ENCODE assay signal across 8 cellular contexts in the genomic region with DNA sequence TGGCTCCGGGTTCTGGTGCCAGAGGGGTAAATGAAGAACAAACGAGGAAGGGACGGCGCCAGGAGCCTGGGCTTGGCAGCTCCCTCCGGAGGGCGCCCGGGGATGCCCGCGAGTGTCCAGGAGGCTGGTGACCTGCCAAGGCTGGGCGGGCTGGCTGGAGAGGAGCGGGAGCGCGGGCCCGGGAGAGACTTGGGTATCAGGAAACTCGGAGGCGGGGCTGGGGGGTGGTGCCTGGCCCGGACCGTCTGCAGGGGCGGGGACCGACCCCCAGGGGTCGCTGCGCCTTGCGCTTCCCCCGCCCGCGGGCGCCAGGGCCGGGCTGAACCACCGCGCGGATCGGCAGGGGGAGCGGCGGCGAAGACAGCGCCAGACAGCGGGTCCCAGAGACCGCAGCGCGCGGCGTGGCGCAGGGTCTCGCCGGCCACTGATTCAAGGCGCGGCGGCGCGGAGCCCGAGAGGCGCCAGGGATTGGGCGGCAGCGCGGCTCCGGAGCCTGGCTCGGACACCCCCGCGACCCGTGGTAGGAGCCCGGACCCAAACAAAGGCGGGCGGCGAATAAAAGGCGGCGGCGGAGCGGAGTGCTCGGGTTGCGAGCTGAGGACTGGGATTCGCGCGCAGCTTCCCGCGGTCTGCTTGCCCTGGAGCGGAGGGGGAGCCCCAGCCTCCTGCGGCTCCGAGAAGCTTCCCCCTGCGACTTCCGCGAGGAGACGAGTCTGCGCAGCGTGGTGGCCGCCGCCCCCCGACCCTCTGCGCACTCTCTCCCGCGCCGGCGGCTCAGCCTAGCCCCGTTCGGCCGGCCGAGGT. TPM values are rescaled to one million over a fixed set of nuclear protein-coding genes. Genes with fewer than 3 reads are reported as not detected.
DNase-seq lines count a peak whose midpoint lies in the region; ATAC-seq and TF ChIP-seq lines count a peak whose summit lies in the region.

A gene with protein sequence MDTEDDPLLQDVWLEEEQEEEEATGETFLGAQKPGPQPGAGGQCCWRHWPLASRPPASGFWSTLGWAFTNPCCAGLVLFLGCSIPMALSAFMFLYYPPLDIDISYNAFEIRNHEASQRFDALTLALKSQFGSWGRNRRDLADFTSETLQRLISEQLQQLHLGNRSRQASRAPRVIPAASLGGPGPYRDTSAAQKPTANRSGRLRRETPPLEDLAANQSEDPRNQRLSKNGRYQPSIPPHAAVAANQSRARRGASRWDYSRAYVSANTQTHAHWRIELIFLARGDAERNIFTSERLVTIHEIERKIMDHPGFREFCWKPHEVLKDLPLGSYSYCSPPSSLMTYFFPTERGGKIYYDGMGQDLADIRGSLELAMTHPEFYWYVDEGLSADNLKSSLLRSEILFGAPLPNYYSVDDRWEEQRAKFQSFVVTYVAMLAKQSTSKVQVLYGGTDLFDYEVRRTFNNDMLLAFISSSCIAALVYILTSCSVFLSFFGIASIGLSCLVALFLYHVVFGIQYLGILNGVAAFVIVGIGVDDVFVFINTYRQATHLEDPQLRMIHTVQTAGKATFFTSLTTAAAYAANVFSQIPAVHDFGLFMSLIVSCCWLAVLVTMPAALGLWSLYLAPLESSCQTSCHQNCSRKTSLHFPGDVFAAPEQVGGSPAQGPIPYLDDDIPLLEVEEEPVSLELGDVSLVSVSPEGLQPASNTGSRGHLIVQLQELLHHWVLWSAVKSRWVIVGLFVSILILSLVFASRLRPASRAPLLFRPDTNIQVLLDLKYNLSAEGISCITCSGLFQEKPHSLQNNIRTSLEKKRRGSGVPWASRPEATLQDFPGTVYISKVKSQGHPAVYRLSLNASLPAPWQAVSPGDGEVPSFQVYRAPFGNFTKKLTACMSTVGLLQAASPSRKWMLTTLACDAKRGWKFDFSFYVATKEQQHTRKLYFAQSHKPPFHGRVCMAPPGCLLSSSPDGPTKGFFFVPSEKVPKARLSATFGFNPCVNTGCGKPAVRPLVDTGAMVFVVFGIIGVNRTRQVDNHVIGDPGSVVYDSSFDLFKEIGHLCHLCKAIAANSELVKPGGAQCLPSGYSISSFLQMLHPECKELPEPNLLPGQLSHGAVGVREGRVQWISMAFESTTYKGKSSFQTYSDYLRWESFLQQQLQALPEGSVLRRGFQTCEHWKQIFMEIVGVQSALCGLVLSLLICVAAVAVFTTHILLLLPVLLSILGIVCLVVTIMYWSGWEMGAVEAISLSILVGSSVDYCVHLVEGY (N-terminal part only) (plus strand): TSS at position 585 of the 804 bp plus-strand sequence. CDS start 21,838 bp downstream, outside the sequence.

- H3K9me3 Mint-ChIP-seq in activated CD4-positive, alpha-beta T cell treated with anti-CD3 and anti-CD28 coated beads, Interleukin-2, amount 10 ng/mL, durations not matched to agents 24 days and 14 days, result no peaks in the 10 kb centered on the region
- no peaks in the 10 kb centered on the region for H3K9me3 Mint-ChIP-seq in dendritic cell treated with granulocyte-macrophage colony-stimulating factor and Interleukin-4, amounts not matched to agents 40 ng/mL and 50 ng/mL, for 4 days

- no peak within 1 kb of the TSS for H3K27ac Mint-ChIP-seq in activated CD4-positive, alpha-beta T cell treated with anti-CD3 and anti-CD28 coated beads, Interleukin-2, amount 10 ng/mL, durations not matched to agents 24 days and 14 days
- H3K27ac Mint-ChIP-seq in dendritic cell treated with granulocyte-macrophage colony-stimulating factor and Interleukin-4, amounts not matched to agents 40 ng/mL and 50 ng/mL, for 4 days, result no peak within 1 kb of the TSS

- H3K27me3 Mint-ChIP-seq in activated CD4-positive, alpha-beta T cell treated with anti-CD3 and anti-CD28 coated beads, Interleukin-2, amount 10 ng/mL, durations not matched to agents 24 days and 14 days, result peaks cover 31% of the 10 kb centered on the region
- peaks cover 47% of the 10 kb centered on the region for H3K27me3 Mint-ChIP-seq in dendritic cell treated with granulocyte-macrophage colony-stimulating factor and Interleukin-4, amounts not matched to agents 40 ng/mL and 50 ng/mL, for 4 days

- DNase-seq in Right ventricle myocardium inferior (ENCODE audit: missing footprints) (no peak), cardiac septum (ENCODE audit: low spot score) (no peak), NCI-H345 treated with DMSO at 0.1 percent for 48 hours (lab: John Stamatoyannopoulos, UW; ENCODE audit: unreplicated experiment) (peak; percentile 82), lower leg skin (ENCODE audit: low spot score in 2 of 2) (no peak)
- DNase-seq in activated CD4-positive, alpha-beta T cell treated with anti-CD3 and anti-CD28 coated beads, Interleukin-2, amount 10 ng/mL, durations not matched to agents 24 days and 14 days, result peak; percentile 91
- DNase-seq in stimulated activated CD4-positive, alpha-beta T cell treated with anti-CD3 and anti-CD28 coated beads, TNF-alpha, amount 100 ng/mL, for 48 hours (ENCODE audit: low read depth in 3 of 3), result peak; percentile 56 to 70 (median 63)

- intact Hi-C loops in Right ventricle myocardium inferior (cut with DNase I) (loop anchor here (2.0 kb wide), 1 partner anchor 164 kb away; no protein-coding TSS in a partner anchor), cardiac septum (cut with DNase I) (loop anchor here (2.0 kb wide), 1 partner anchor 164 kb away; no protein-coding TSS in a partner anchor), lower leg skin (cut with DNase I; ENCODE audit: low total_unique reads) (no loop called here)
- intact Hi-C loops in activated CD4-positive, alpha-beta T cell treated with anti-CD3 and anti-CD28 coated beads, Interleukin-2, amount 10 ng/mL, durations not matched to agents 24 days and 14 days (cut with micrococcal nuclease), result loop anchor here (1.0 to 10.0 kb wide), 2 partner anchors 164 to 236 kb away; no protein-coding TSS in a partner anchor
- intact Hi-C loops in dendritic cell treated with granulocyte-macrophage colony-stimulating factor and Interleukin-4, amounts not matched to agents 40 ng/mL and 50 ng/mL, for 4 days (cut with micrococcal nuclease), result no loop called here

- WGBS in lower leg skin, 2 donors, result 0 to 1% methylated on average over 6 to 71 of the region's 96 CpGs

- H3K4me3 Mint-ChIP-seq in activated CD4-positive, alpha-beta T cell treated with anti-CD3 and anti-CD28 coated beads, Interleukin-2, amount 10 ng/mL, durations not matched to agents 24 days and 14 days, result peak within 1 kb of the TSS; percentile 64
- peak within 1 kb of the TSS; percentile 49 for H3K4me3 Mint-ChIP-seq in dendritic cell treated with granulocyte-macrophage colony-stimulating factor and Interleukin-4, amounts not matched to agents 40 ng/mL and 50 ng/mL, for 4 days

- no peaks in the 10 kb centered on the region for H3K36me3 Mint-ChIP-seq in activated CD4-positive, alpha-beta T cell treated with anti-CD3 and anti-CD28 coated beads, Interleukin-2, amount 10 ng/mL, durations not matched to agents 24 days and 14 days (ENCODE audit: low read depth)
- H3K36me3 Mint-ChIP-seq in dendritic cell treated with granulocyte-macrophage colony-stimulating factor and Interleukin-4, amounts not matched to agents 40 ng/mL and 50 ng/mL, for 4 days (ENCODE audit: low read depth), result no peaks in the 10 kb centered on the region

- TF ChIP-seq POLR2A in lower leg skin (IDR thresholded peaks at IDR 0.05), result no peak

- peak; percentile 55 for ATAC-seq in Right ventricle myocardium inferior
- ATAC-seq in HG03108 (IDR thresholded peaks at IDR 0.05; ENCODE audit: unreplicated experiment), result peak; percentile 69

- no peak for TF ChIP-seq CTCF in lower leg skin (IDR thresholded peaks at IDR 0.05)

- H3K4me1 Mint-ChIP-seq in activated CD4-positive, alpha-beta T cell treated with anti-CD3 and anti-CD28 coated beads, Interleukin-2, amount 10 ng/mL, durations not matched to agents 24 days and 14 days, result peaks cover 6% of the 10 kb centered on the region
- peaks cover 4% of the 10 kb centered on the region for H3K4me1 Mint-ChIP-seq in dendritic cell treated with granulocyte-macrophage colony-stimulating factor and Interleukin-4, amounts not matched to agents 40 ng/mL and 50 ng/mL, for 4 days (ENCODE audit: low read depth)

- H3K4me3 ChIP-seq in lower leg skin (ENCODE audit: low read depth, poor library complexity, severe bottlenecking), result peak within 1 kb of the TSS; percentile 13

RNA-seq across cellular contexts. Expression of the gene that starts here (rescaled TPM):
- total RNA-seq in Right ventricle myocardium inferior (0.08 TPM), cardiac septum (0.05 TPM), lower leg skin (not detected)
- 0.23 and 0.31 TPM in 2 replicates for total RNA-seq in activated CD4-positive, alpha-beta T cell treated with anti-CD3 and anti-CD28 coated beads, Interleukin-2, amount 10 ng/mL, durations not matched to agents 24 days and 14 days

Comparison
In these comparisons a context has a peak if more than half of its experiments do, and no peak if none do; other contexts are left out.
1. Peak in ATAC-seq in Right ventricle myocardium inferior; RNA of the gene not detected or under 1 TPM.
2. Peak in DNase-seq in activated CD4-positive, alpha-beta T cell treated with anti-CD3 and anti-CD28 coated beads, Interleukin-2, amount 10 ng/mL, durations not matched to agents 24 days and 14 days; RNA of the gene not detected or under 1 TPM.
3. DNase-seq: peak in NCI-H345 treated with DMSO at 0.1 percent for 48 hours (single experiment) and stimulated activated CD4-positive, alpha-beta T cell treated with anti-CD3 and anti-CD28 coated beads, TNF-alpha, amount 100 ng/mL, for 48 hours (3 of 3); none in Right ventricle myocardium inferior (single experiment), cardiac septum (single experiment) and lower leg skin (0 of 2).
4. intact Hi-C loops: an anchor here in Right ventricle myocardium inferior (2.0 kb wide), cardiac septum (2.0 kb wide) and activated CD4-positive, alpha-beta T cell treated with anti-CD3 and anti-CD28 coated beads, Interleukin-2, amount 10 ng/mL, durations not matched to agents 24 days and 14 days (1.0 to 10.0 kb wide); none called in dendritic cell treated with granulocyte-macrophage colony-stimulating factor and Interleukin-4, amounts not matched to agents 40 ng/mL and 50 ng/mL, for 4 days and lower leg skin.